ENCODE assay signal across 10 cellular contexts in the genomic region with DNA sequence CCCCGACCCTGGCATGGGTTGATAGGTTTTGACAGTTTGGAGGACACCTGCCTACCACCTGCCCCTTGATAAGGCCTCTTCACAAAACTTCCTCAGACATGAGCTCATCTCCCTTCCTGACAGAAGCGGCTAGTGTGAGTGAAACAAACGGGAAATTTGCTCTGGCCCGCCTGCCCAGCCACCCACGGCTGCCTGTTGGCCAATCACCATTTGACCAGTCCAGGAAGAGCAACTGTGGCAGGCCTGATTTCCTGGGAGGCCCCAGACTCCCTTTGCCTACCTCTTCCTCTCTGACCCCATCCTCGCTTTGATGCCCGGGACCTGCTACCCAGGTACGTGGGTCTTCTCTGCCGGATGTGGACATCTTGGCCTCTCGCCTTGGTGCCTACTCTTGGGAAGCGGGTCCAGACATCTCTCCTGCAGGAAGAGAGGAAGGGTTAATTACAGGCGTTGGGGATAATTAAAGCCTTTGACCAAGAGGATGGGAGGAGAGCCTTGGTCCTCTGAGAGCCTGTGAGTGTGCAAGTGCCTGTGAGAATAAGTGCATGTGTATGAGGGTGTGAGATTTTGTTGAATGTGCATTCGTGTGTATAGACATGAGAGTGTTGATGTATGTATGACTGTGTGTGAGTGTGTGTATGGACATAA. TPM values are rescaled to one million over a fixed set of nuclear protein-coding genes. Genes with fewer than 3 reads are reported as not detected.
DNase-seq lines count a peak whose midpoint lies in the region; ATAC-seq, FAIRE-seq and TF ChIP-seq lines count a peak whose summit lies in the region.
"Had no signal": no experiment of that assay in that cellular context is flagged by ENCODE, and none has a peak within 500 bp of the region (broad histone marks: within the 10 kb centered on the region; RNA-seq: fewer than 3 reads in every experiment).

No MANE protein-coding gene starts in this region.

- WGBS in hepatocyte (ENCODE audit: low lambda C conversion rate, missing lambda C conversion rate), result 85% methylated on average over 13 of the region's 13 CpGs
- 70 to 81% (median 77%) methylated on average over 13 of the region's 13 CpGs for WGBS in small intestine, 3 donors

- no peaks in the 10 kb centered on the region for H3K36me3 Mint-ChIP-seq in activated T-helper 17 cell treated with anti-CD3 and anti-CD28 coated beads, Interleukin-2, amount 50 U/mL, for 72 hours (ENCODE audit: low read depth)

- H3K9me3 ChIP-seq in hepatocyte (ENCODE audit: low read depth), result no peaks in the 10 kb centered on the region
- no peaks in the 10 kb centered on the region for H3K9me3 ChIP-seq in small intestine (ENCODE audit: control insufficient read depth, low read depth)
- H3K9me3 ChIP-seq: SK-N-SH had no signal

- peaks cover 23% of the 10 kb centered on the region for H3K4me1 Mint-ChIP-seq in activated T-helper 17 cell treated with anti-CD3 and anti-CD28 coated beads, Interleukin-2, amount 50 U/mL, for 72 hours

- DNase-seq in ELR (ENCODE audit: low read depth), result peak; percentile 76
- peak; percentile 51 for DNase-seq in hepatocyte (ENCODE audit: low spot score)
- DNase-seq in small intestine, result no peak
- DNase-seq in mucosa of gallbladder (ENCODE audit: low spot score), result no peak
- DNase-seq in NCI-H2107 treated with DMSO at 0.1 percent for 48 hours (lab: John Stamatoyannopoulos, UW; ENCODE audit: unreplicated experiment), result no peak
- DNase-seq: effector CD8-positive, alpha-beta T cell; SK-N-SH had no signal

- TF ChIP-seq CTCF in hepatocyte (IDR thresholded peaks at IDR 0.05; ENCODE audit: poor library complexity), result no peak

- FAIRE-seq in small intestine (lab: Jason Lieb, UNC), result no peak

- H3K4me3 Mint-ChIP-seq in activated T-helper 17 cell treated with anti-CD3 and anti-CD28 coated beads, Interleukin-2, amount 50 U/mL, for 72 hours, result peak overlapping the region; percentile 2

- H3K4me3 ChIP-seq in hepatocyte (no peak overlapping the region), small intestine (ENCODE audit: low read depth in 1 of 2, low read length in 2 of 2) (peak overlapping the region in 1 of 2 donors; percentile 91)

- H3K27ac ChIP-seq in hepatocyte, result peak overlapping the region; percentile 95
- peak overlapping the region; percentile 56 to 74 for H3K27ac ChIP-seq in small intestine (ENCODE audit: low read depth in 1 of 2, low read length in 1 of 2)

- H3K9me3 Mint-ChIP-seq in activated T-helper 17 cell treated with anti-CD3 and anti-CD28 coated beads, Interleukin-2, amount 50 U/mL, for 72 hours, result no peaks in the 10 kb centered on the region

- no peaks in the 10 kb centered on the region for H3K27me3 ChIP-seq in hepatocyte
- H3K27me3 ChIP-seq in small intestine (ENCODE audit: control insufficient read depth in 2 of 2, insufficient read depth in 2 of 2, low read length in 2 of 2), result no peaks in the 10 kb centered on the region

- TF ChIP-seq POLR2A in GM18505 (IDR thresholded peaks at IDR 0.05; ENCODE audit: borderline replicate concordance, extremely low read depth, insufficient read depth, insufficient read length), result no peak

- H4K20me1 ChIP-seq in hepatocyte (ENCODE audit: insufficient read depth, poor library complexity, severe bottlenecking), result no peaks in the 10 kb centered on the region

- H3K36me3 ChIP-seq in hepatocyte (replicated peaks; ENCODE audit: insufficient read depth, low read depth) (no peaks in the 10 kb centered on the region), small intestine (ENCODE audit: control insufficient read depth in 2 of 2, insufficient read depth in 2 of 2, low read length in 2 of 2) (no peaks in the 10 kb centered on the region)

- no peaks in the 10 kb centered on the region for H3K27me3 Mint-ChIP-seq in activated T-helper 17 cell treated with anti-CD3 and anti-CD28 coated beads, Interleukin-2, amount 50 U/mL, for 72 hours

- H3K27ac Mint-ChIP-seq in activated T-helper 17 cell treated with anti-CD3 and anti-CD28 coated beads, Interleukin-2, amount 50 U/mL, for 72 hours, result no peak overlapping the region

- H3K9me2 ChIP-seq in hepatocyte (replicated peaks; ENCODE audit: insufficient read depth), result no peaks in the 10 kb centered on the region
- H3K9me2 ChIP-seq: SK-N-SH had no signal

- ATAC-seq in activated T-helper 17 cell treated with anti-CD3 and anti-CD28 coated beads, Interleukin-2, amount 50 U/mL, for 72 hours (replicated peaks), result no peak
- ATAC-seq in GM18505 (IDR thresholded peaks at IDR 0.05; ENCODE audit: unreplicated experiment) (no peak), GM18498 (IDR thresholded peaks at IDR 0.05; ENCODE audit: unreplicated experiment) (no peak)

- peaks cover 37% of the 10 kb centered on the region for H3K4me1 ChIP-seq in hepatocyte (ENCODE audit: insufficient read depth)
- H3K4me1 ChIP-seq in small intestine (ENCODE audit: control insufficient read depth in 2 of 2, insufficient read depth in 1 of 2, low read depth in 1 of 2, low read length in 1 of 2), result peaks cover 6 to 11% of the 10 kb centered on the region in 2 donors

- peak overlapping the region; percentile 97 for H3K4me2 ChIP-seq in hepatocyte

- no peak overlapping the region for H2AFZ ChIP-seq in hepatocyte

- peaks cover 30% of the 10 kb centered on the region for H3K79me2 ChIP-seq in hepatocyte

RNA-seq across cellular contexts. Expression of a gene that starts 1.1 kb away (rescaled TPM):
- total RNA-seq in activated T-helper 17 cell treated with anti-CD3 and anti-CD28 coated beads, Interleukin-2, amount 50 U/mL, for 72 hours, result under 1 TPM in 1 of 2 donors, not detected in 1; 0.13 TPM
- total RNA-seq in hepatocyte (26.7 and 27.3 TPM in 2 replicates), mucosa of gallbladder (37.2 TPM)
- polyA plus RNA-seq in hepatocyte (20.0 and 20.4 TPM in 2 replicates), small intestine (10 to 100 TPM; 16.4 to 23.8 (median 23.3) TPM)

RNA-seq across cellular contexts. Expression of a gene that starts 55.5 kb away (rescaled TPM):
- total RNA-seq in activated T-helper 17 cell treated with anti-CD3 and anti-CD28 coated beads, Interleukin-2, amount 50 U/mL, for 72 hours, result 10 to 100 TPM in 1 of 2 donors, 1 to 10 TPM in 1; 7.5 to 10.0 TPM
- 15.9 and 21.0 TPM in 2 replicates for total RNA-seq in hepatocyte
- 24.7 and 24.8 TPM in 2 replicates for polyA plus RNA-seq in hepatocyte
- polyA plus RNA-seq in small intestine, result 10 to 100 TPM in 1 of 3 donors, 1 to 10 TPM in 2; 2.2 to 10.4 (median 4.6) TPM
- total RNA-seq in mucosa of gallbladder, result 6.4 TPM

Comparison
In these comparisons a context has a peak if more than half of its experiments do, and no peak if none do; other contexts are left out.
1. DNase-seq: peak in ELR (single experiment) and hepatocyte (single experiment); none in small intestine (single experiment), mucosa of gallbladder (single experiment) and NCI-H2107 treated with DMSO at 0.1 percent for 48 hours (single experiment).
2. RNA of a gene that starts 1.1 kb away (total RNA-seq): 37.2 TPM in mucosa of gallbladder (single experiment) and 26.7 to 27.3 TPM in hepatocyte; 0.13 TPM in activated T-helper 17 cell treated with anti-CD3 and anti-CD28 coated beads, Interleukin-2, amount 50 U/mL, for 72 hours; every median in the first group is over 10 times any median in the second.